Comparison of ENCODE assay signal across 1 cellular context in genomic region chr14:24338843-24339242, GRCh38.
TF ChIP-seq lines count a peak whose summit lies in the region.

No MANE protein-coding gene starts in this region.

TF ChIP-seq in H1, 55 proteins besides CTCF, POLR2A, EP300 and RAD21:
- no peak for TF ChIP-seq NANOG (IDR thresholded peaks at IDR 0.05; ENCODE audit: insufficient read depth, low read depth, low read length, poor library complexity, severe bottlenecking)
- TF ChIP-seq POLR2AphosphoS5 (IDR thresholded peaks at IDR 0.05; ENCODE audit: low read depth, low read length), result no peak
- no peak for TF ChIP-seq RNF2 (IDR thresholded peaks at IDR 0.05; ENCODE audit: borderline replicate concordance, low read depth, low read length, missing control alignments, poor library complexity, severe bottlenecking)
- no peak for TF ChIP-seq TEAD4 (IDR thresholded peaks at IDR 0.05; ENCODE audit: low read depth, low read length)
- no peak for TF ChIP-seq GTF2F1 (IDR thresholded peaks at IDR 0.05; ENCODE audit: borderline replicate concordance, low read depth, low read length)
- TF ChIP-seq CBX8 (IDR thresholded peaks at IDR 0.05; ENCODE audit: borderline replicate concordance, low read depth, low read length), result no peak
- no peak for TF ChIP-seq FOSL1 (IDR thresholded peaks at IDR 0.05; ENCODE audit: insufficient read depth, low read depth, low read length)
- no peak for TF ChIP-seq EGR1 (IDR thresholded peaks at IDR 0.05; ENCODE audit: borderline replicate concordance, low read depth, low read length)
- TF ChIP-seq, protein P1, sequence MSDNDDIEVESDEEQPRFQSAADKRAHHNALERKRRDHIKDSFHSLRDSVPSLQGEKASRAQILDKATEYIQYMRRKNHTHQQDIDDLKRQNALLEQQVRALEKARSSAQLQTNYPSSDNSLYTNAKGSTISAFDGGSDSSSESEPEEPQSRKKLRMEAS (IDR thresholded peaks at IDR 0.05), result no peak
- no peak for TF ChIP-seq MAFK (IDR thresholded peaks at IDR 0.05; ENCODE audit: low read depth, low read length)
- TF ChIP-seq USF2 (IDR thresholded peaks at IDR 0.05; ENCODE audit: low read length), result no peak
- TF ChIP-seq POU5F1 (IDR thresholded peaks at IDR 0.05; ENCODE audit: low read depth, low read length), result no peak
- TF ChIP-seq KDM4A (IDR thresholded peaks at IDR 0.05; ENCODE audit: low read depth, low read length, severe bottlenecking), result no peak
